Comparison of ENCODE assay signal across 8 cellular contexts in the genomic region with DNA sequence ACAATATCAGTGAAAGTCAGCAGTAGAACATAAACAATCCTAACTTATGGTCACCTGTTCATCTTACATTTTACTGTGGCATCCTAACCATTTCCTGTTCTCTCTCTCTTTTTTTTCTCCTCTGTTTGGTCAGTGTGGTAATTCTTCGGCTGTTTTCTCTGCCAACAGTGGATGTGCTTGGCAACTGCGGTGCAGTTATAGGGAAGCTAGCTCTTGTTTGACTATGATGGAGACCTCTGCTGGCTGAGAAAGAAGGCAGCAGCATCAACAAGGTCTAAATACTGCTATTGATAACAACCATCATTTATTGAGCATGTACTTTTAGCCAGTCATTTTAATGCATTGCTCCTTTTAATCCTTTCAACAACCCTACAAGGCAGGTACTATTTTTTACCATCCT. TPM values are rescaled to one million over a fixed set of nuclear protein-coding genes. Genes with fewer than 3 reads are reported as not detected.
DNase-seq lines count a peak whose midpoint lies in the region; ATAC-seq, FAIRE-seq and TF ChIP-seq lines count a peak whose summit lies in the region.
"Had no signal": no experiment of that assay in that cellular context is flagged by ENCODE, and none has a peak within 500 bp of the region (broad histone marks: within the 10 kb centered on the region; RNA-seq: fewer than 3 reads in every experiment).

No MANE protein-coding gene starts in this region.

- H3K9ac ChIP-seq in kidney (ENCODE audit: low read length in 2 of 2), result no peak overlapping the region

- H3K27ac Mint-ChIP-seq in T-helper 2 cell treated with Interferon-gamma antibody and Interleukin-4, amounts not matched to agents 5 μg/mL and 100 μg/mL, for 36 hours, result no peak overlapping the region

- H3K36me3 ChIP-seq in kidney (ENCODE audit: control insufficient read depth in 1 of 2, insufficient read depth in 2 of 2, low read length in 2 of 2), result no peaks in the 10 kb centered on the region
- H3K36me3 ChIP-seq: pancreas had no signal

- no peaks in the 10 kb centered on the region for H3K9me3 Mint-ChIP-seq in T-helper 2 cell treated with Interferon-gamma antibody and Interleukin-4, amounts not matched to agents 5 μg/mL and 100 μg/mL, for 36 hours

- H3K27ac ChIP-seq in kidney (ENCODE audit: low read depth in 2 of 2, low read length in 2 of 2), result no peak overlapping the region
- H3K27ac ChIP-seq: pancreas had no signal

- intact Hi-C loops in kidney (cut with DNase I), result no loop called here

- no peak overlapping the region for H3K4me3 Mint-ChIP-seq in T-helper 2 cell treated with Interferon-gamma antibody and Interleukin-4, amounts not matched to agents 5 μg/mL and 100 μg/mL, for 36 hours

- no peak overlapping the region for H3K4me3 ChIP-seq in kidney (ENCODE audit: low read length in 2 of 2)
- H3K4me3 ChIP-seq: pancreas had no signal

- no peak for FAIRE-seq in kidney (lab: Jason Lieb, UNC)
- FAIRE-seq: pancreas had no signal

- H3K27me3 Mint-ChIP-seq in T-helper 2 cell treated with Interferon-gamma antibody and Interleukin-4, amounts not matched to agents 5 μg/mL and 100 μg/mL, for 36 hours (ENCODE audit: low read depth), result peaks cover 12% of the 10 kb centered on the region

- in situ Hi-C loops in G401 (cut with HindIII; ENCODE audit: low sequenced_read_pairs), result no loop called here

- H3K9me3 ChIP-seq in kidney (ENCODE audit: control insufficient read depth in 1 of 2, low read length in 2 of 2), result peaks cover 0 to 1% of the 10 kb centered on the region in 2 donors
- H3K9me3 ChIP-seq: pancreas had no signal

- H3K36me3 Mint-ChIP-seq in T-helper 2 cell treated with Interferon-gamma antibody and Interleukin-4, amounts not matched to agents 5 μg/mL and 100 μg/mL, for 36 hours (ENCODE audit: low read depth), result no peaks in the 10 kb centered on the region

- DNase-seq in G401 (ENCODE audit: low spot score) (peak; percentile 37), M059J (ENCODE audit: low read depth) (peak; percentile 54), SW480 (ENCODE audit: low spot score) (peak; percentile 50), kidney (no peak)
- no peak for DNase-seq in T-helper 2 cell treated with Interferon-gamma antibody and Interleukin-4, amounts not matched to agents 5 μg/mL and 100 μg/mL, for 36 hours (ENCODE audit: low spot score)
- DNase-seq: pancreas had no signal

- no peaks in the 10 kb centered on the region for H3K4me1 ChIP-seq in kidney (ENCODE audit: control insufficient read depth in 1 of 2, insufficient read depth in 1 of 2, low read depth in 1 of 2, low read length in 2 of 2)
- H3K4me1 ChIP-seq: pancreas had no signal

- peak; percentile 1 for TF ChIP-seq CTCF in kidney (IDR thresholded peaks at IDR 0.05; ENCODE audit: borderline replicate concordance, extremely low read depth, insufficient read depth)

- ATAC-seq in HG03457 (IDR thresholded peaks at IDR 0.05; ENCODE audit: unreplicated experiment) (no peak), HG03354 (IDR thresholded peaks at IDR 0.05; ENCODE audit: poor library complexity, severe bottlenecking, unreplicated experiment) (no peak)

- peaks cover 3% of the 10 kb centered on the region for H3K4me1 Mint-ChIP-seq in T-helper 2 cell treated with Interferon-gamma antibody and Interleukin-4, amounts not matched to agents 5 μg/mL and 100 μg/mL, for 36 hours (ENCODE audit: low read depth)

RNA-seq across cellular contexts. Expression of a gene that starts 0.7 kb away (rescaled TPM):
- not detected in 2 replicates for total RNA-seq in G401 (2014; rRNA removed; shearing (Covaris generic))
- total RNA-seq in M059J (2014; rRNA removed; shearing (Covaris generic)), result not detected in 2 replicates
- total RNA-seq in kidney, result not detected
- not detected for polyA plus RNA-seq in kidney (ENCODE audit: insufficient read depth, low read depth, low replicate concordance)
- total RNA-seq: pancreas had no signal
- polyA plus RNA-seq: pancreas had no signal

RNA-seq across cellular contexts. Expression of a gene that starts 57.8 kb away (rescaled TPM):
- not detected in 2 replicates for total RNA-seq in G401 (2014; rRNA removed; shearing (Covaris generic))
- not detected in 2 replicates for total RNA-seq in M059J (2014; rRNA removed; shearing (Covaris generic))
- 0.28 TPM for total RNA-seq in kidney
- polyA plus RNA-seq in kidney (ENCODE audit: insufficient read depth, low read depth, low replicate concordance), result not detected
- polyA plus RNA-seq: pancreas had no signal

Comparison
In these comparisons a context has a peak if more than half of its experiments do, and no peak if none do; other contexts are left out.
1. DNase-seq: peak in G401 (single experiment), M059J (single experiment) and SW480 (single experiment); none in kidney (single experiment) and T-helper 2 cell treated with Interferon-gamma antibody and Interleukin-4, amounts not matched to agents 5 μg/mL and 100 μg/mL, for 36 hours (single experiment).